24 cellular contexts compared by ENCODE assay signal in the genomic region with DNA sequence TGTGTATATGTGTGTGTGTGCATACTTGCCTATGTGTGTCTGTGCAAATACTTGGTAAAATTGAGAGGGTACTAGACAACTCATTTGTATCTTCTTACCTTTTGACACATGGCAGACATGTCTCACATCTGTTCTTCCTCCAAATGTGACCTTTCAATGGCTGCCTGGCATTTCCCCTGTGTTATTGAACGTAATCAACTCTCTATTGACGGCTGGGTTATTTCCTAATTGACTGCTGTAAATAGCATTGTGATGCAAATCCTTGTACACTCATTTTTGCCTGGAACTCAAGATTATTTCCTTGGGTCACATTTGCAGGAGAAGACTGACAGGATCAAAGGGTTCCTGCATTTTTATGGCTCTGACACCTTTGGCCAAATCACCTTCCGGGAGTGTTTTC. TPM values are rescaled to one million over a fixed set of nuclear protein-coding genes. Genes with fewer than 3 reads are reported as not detected.
"Had no signal": no experiment of that assay in that cellular context is flagged by ENCODE, and none has a peak within 500 bp of the region (broad histone marks: within the 10 kb centered on the region; RNA-seq: fewer than 3 reads in every experiment).

No MANE protein-coding gene starts in this region.

- H3K4me3 ChIP-seq: left lung, neural progenitor cell, upper lobe of right lung had no signal

- DNase-seq: activated CD4-positive, alpha-beta T cell treated with anti-CD3 and anti-CD28 coated beads, Interleukin-2, amount 10 ng/mL, durations not matched to agents 7 days and 5 days; activated CD8-positive, alpha-beta T cell treated with anti-CD3 and anti-CD28 coated beads, Interleukin-2, amount 10 ng/mL, durations not matched to agents 7 days and 5 days; activated naive CD4-positive, alpha-beta T cell; activated T-cell treated with anti-CD3 and anti-CD28 coated beads, Interleukin-2, amount 50 U/mL, for 1 hour; central memory CD4-positive, alpha-beta T cell; effector memory CD4-positive, alpha-beta T cell; foreskin keratinocyte; glutamatergic neuron; hippocampal formation; kidney glomerular epithelial cell; left lung; naive thymus-derived CD8-positive, alpha-beta T cell; retina; stimulated activated CD4-positive, alpha-beta T cell treated with anti-CD3 and anti-CD28 coated beads, Interleukin-4, amount 100 ng/mL, for 1 hour; stimulated activated naive CD8-positive, alpha-beta T cell treated with anti-CD3 and anti-CD28 coated beads, Interleukin-15, Interleukin-2, amounts not matched to agents 100 U/mL and 50 U/mL, for 24 hours; T-helper 17 cell had no signal

- H3K4me3 Mint-ChIP-seq: activated CD4-positive, alpha-beta T cell treated with anti-CD3 and anti-CD28 coated beads, Interleukin-2, amount 10 ng/mL, durations not matched to agents 7 days and 5 days; activated CD8-positive, alpha-beta T cell treated with anti-CD3 and anti-CD28 coated beads, Interleukin-2, amount 10 ng/mL, durations not matched to agents 7 days and 5 days; neural progenitor cell had no signal

- H3K27ac ChIP-seq: foreskin keratinocyte, neural progenitor cell, upper lobe of right lung had no signal

- H3K36me3 ChIP-seq: left lung, neural progenitor cell, upper lobe of right lung had no signal

- ATAC-seq: activated CD8-positive, alpha-beta T cell treated with anti-CD3 and anti-CD28 coated beads, Interleukin-2, amount 10 ng/mL, durations not matched to agents 7 days and 5 days; left lung; stimulated activated naive CD8-positive, alpha-beta T cell treated with anti-CD3 and anti-CD28 coated beads, Interleukin-15, Interleukin-2, amounts not matched to agents 100 U/mL and 50 U/mL, for 24 hours; T-helper 17 cell; upper lobe of right lung had no signal

- H3K27me3 Mint-ChIP-seq: activated CD4-positive, alpha-beta T cell treated with anti-CD3 and anti-CD28 coated beads, Interleukin-2, amount 10 ng/mL, durations not matched to agents 7 days and 5 days; activated naive CD8-positive, alpha-beta T cell; T-helper 17 cell had no signal

- H3K4me1 Mint-ChIP-seq: neural progenitor cell had no signal

- H3K36me3 Mint-ChIP-seq: neural progenitor cell had no signal

- H3K4me1 ChIP-seq: foreskin keratinocyte, neural progenitor cell had no signal

- H3K27ac Mint-ChIP-seq: activated CD4-positive, alpha-beta T cell treated with anti-CD3 and anti-CD28 coated beads, Interleukin-2, amount 10 ng/mL, durations not matched to agents 7 days and 5 days; activated CD8-positive, alpha-beta T cell treated with anti-CD3 and anti-CD28 coated beads, Interleukin-2, amount 10 ng/mL, durations not matched to agents 7 days and 5 days; neural progenitor cell; progenitor cell of endocrine pancreas; T-helper 17 cell had no signal

RNA-seq across cellular contexts. Expression of gene KCNQ1, which starts 37.4 kb away (rescaled TPM):
- total RNA-seq: astrocyte, foreskin keratinocyte, lung microvascular endothelial cell had no signal
- polyA plus RNA-seq: foreskin keratinocyte had no signal

RNA-seq across cellular contexts. Expression of gene TRPM5, which starts 37.9 kb away (rescaled TPM):
- total RNA-seq: activated CD8-positive, alpha-beta T cell treated with anti-CD3 and anti-CD28 coated beads, Interleukin-2, amount 10 ng/mL, durations not matched to agents 7 days and 5 days; astrocyte; dermis microvascular lymphatic vessel endothelial cell; foreskin keratinocyte; left lung; lung microvascular endothelial cell; subcutaneous adipose tissue; upper lobe of right lung had no signal
- polyA plus RNA-seq: foreskin keratinocyte; naive thymus-derived CD8-positive, alpha-beta T cell had no signal
